6 cellular contexts compared by ENCODE assay signal in genomic region chr14:47557894-47558293, GRCh38.
"Had no signal": no experiment of that assay in that cellular context is flagged by ENCODE, and none has a peak within 500 bp of the region (broad histone marks: within the 10 kb centered on the region; RNA-seq: fewer than 3 reads in every experiment).

No MANE protein-coding gene starts in this region.

- H3K4me2 ChIP-seq: GM23338 had no signal

- DNase-seq: H9, HCEC 1CT, IMR-90, KG1 had no signal

- H3K4me3 ChIP-seq: GM23338, K562 had no signal

- ATAC-seq: GM23338, K562 had no signal
